Comparison of ENCODE assay signal across 10 cellular contexts in genomic region chr7:41693150-41693997, GRCh38. TPM values are rescaled to one million over a fixed set of nuclear protein-coding genes. Genes with fewer than 3 reads are reported as not detected.
A peak's percentile ranks its signal among the peaks of the same experiment; 100 is the strongest.
DNase-seq lines count a peak whose midpoint lies in the region; ATAC-seq and TF ChIP-seq lines count a peak whose summit lies in the region.
"Had no signal": no experiment of that assay in that cellular context is flagged by ENCODE, and none has a peak within 500 bp of the region (broad histone marks: within the 10 kb centered on the region; RNA-seq: fewer than 3 reads in every experiment).

No MANE protein-coding gene starts in this region.

- H3K27ac ChIP-seq in left lung: peak overlapping the region in 1 of 2 donors; percentile 49

- ATAC-seq in left lung: peak; percentile 63
- ATAC-seq in omental fat pad (ENCODE audit: low FRiP score): no peak

- no peak overlapping the region for H3K27ac Mint-ChIP-seq in activated T-helper 1 cell treated with anti-CD3 and anti-CD28 coated beads, Interleukin-12 subunit alpha, Interleukin-12 subunit beta, Interleukin-2, Interleukin-4 antibody, amounts not matched to agents 30 ng/mL and 10 ng/mL and 1 ng/mL, durations not matched to agents 14 hours and 24 hours and 36 hours
- H3K27ac Mint-ChIP-seq: activated naive CD4-positive, alpha-beta T cell treated with anti-CD3 and anti-CD28 coated beads, Interleukin-2, amount 50 U/mL, for 24 hours had no signal

- intact Hi-C loops in left lung (cut with DNase I): no loop called here
- intact Hi-C loops in activated T-helper 1 cell treated with anti-CD3 and anti-CD28 coated beads, Interleukin-12 subunit alpha, Interleukin-12 subunit beta, Interleukin-2, Interleukin-4 antibody, amounts not matched to agents 30 ng/mL and 10 ng/mL and 1 ng/mL, durations not matched to agents 14 hours and 24 hours and 36 hours (cut with micrococcal nuclease): no loop called here

- H3K4me1 ChIP-seq in left lung: peaks cover 0 to 30% of the 10 kb centered on the region in 2 donors

- no peaks in the 10 kb centered on the region for H3K9me3 ChIP-seq in left lung
- H3K9me3 ChIP-seq in MG63: no peaks in the 10 kb centered on the region

- TF ChIP-seq CTCF in AG10803 (conservative IDR thresholded peaks at IDR 0.05; ENCODE audit: low read length) (peak; percentile 50), cardiac fibroblast (IDR thresholded peaks at IDR 0.05; ENCODE audit: low read depth, low read length) (peak; percentile 61), left lung (IDR thresholded peaks at IDR 0.05) (no peak), omental fat pad (IDR thresholded peaks at IDR 0.05) (no peak)

- H3K27me3 ChIP-seq in left lung (peaks cover 0 to 14% of the 10 kb centered on the region in 2 donors), MG63 (no peaks in the 10 kb centered on the region)

- peaks cover 19% of the 10 kb centered on the region for H3K27me3 Mint-ChIP-seq in activated T-helper 1 cell treated with anti-CD3 and anti-CD28 coated beads, Interleukin-12 subunit alpha, Interleukin-12 subunit beta, Interleukin-2, Interleukin-4 antibody, amounts not matched to agents 30 ng/mL and 10 ng/mL and 1 ng/mL, durations not matched to agents 14 hours and 24 hours and 36 hours (ENCODE audit: insufficient read depth)

- H3K9me3 Mint-ChIP-seq in activated T-helper 1 cell treated with anti-CD3 and anti-CD28 coated beads, Interleukin-12 subunit alpha, Interleukin-12 subunit beta, Interleukin-2, Interleukin-4 antibody, amounts not matched to agents 30 ng/mL and 10 ng/mL and 1 ng/mL, durations not matched to agents 14 hours and 24 hours and 36 hours: no peaks in the 10 kb centered on the region
- H3K9me3 Mint-ChIP-seq: activated naive CD4-positive, alpha-beta T cell treated with anti-CD3 and anti-CD28 coated beads, Interleukin-2, amount 50 U/mL, for 24 hours had no signal

- no peak overlapping the region for H3K4me3 ChIP-seq in AG10803 (ENCODE audit: low read length)
- H3K4me3 ChIP-seq in cardiac fibroblast (replicated peaks in 1 of 2; ENCODE audit: low read depth in 2 of 2, low read length in 2 of 2): no peak overlapping the region
- no peak overlapping the region for H3K4me3 ChIP-seq in left lung
- H3K4me3 ChIP-seq in MG63: no peak overlapping the region

- no peak overlapping the region for H3K4me3 Mint-ChIP-seq in activated T-helper 1 cell treated with anti-CD3 and anti-CD28 coated beads, Interleukin-12 subunit alpha, Interleukin-12 subunit beta, Interleukin-2, Interleukin-4 antibody, amounts not matched to agents 30 ng/mL and 10 ng/mL and 1 ng/mL, durations not matched to agents 14 hours and 24 hours and 36 hours
- H3K4me3 Mint-ChIP-seq: activated naive CD4-positive, alpha-beta T cell treated with anti-CD3 and anti-CD28 coated beads, Interleukin-2, amount 50 U/mL, for 24 hours had no signal

- no peak for DNase-seq in AG10803 (ENCODE audit: low read depth)
- DNase-seq in MV-4-11 (lab: John Stamatoyannopoulos, UW): peak; percentile 65
- DNase-seq in cardiac fibroblast (ENCODE audit: low read depth in 2 of 2): peak; percentile 67 to 71
- no peak for DNase-seq in left lung
- no peak for DNase-seq in MG63
- DNase-seq in omental fat pad (ENCODE audit: low spot score): no peak
- DNase-seq in cerebellar cortex (ENCODE audit: low spot score): no peak
- no peak for DNase-seq in activated T-helper 1 cell treated with anti-CD3 and anti-CD28 coated beads, Interleukin-12 subunit alpha, Interleukin-12 subunit beta, Interleukin-2, Interleukin-4 antibody, amounts not matched to agents 30 ng/mL and 10 ng/mL and 1 ng/mL, durations not matched to agents 14 hours and 24 hours and 36 hours (ENCODE audit: low spot score)
- DNase-seq: stimulated activated CD4-positive, alpha-beta T cell treated with anti-CD3 and anti-CD28 coated beads, Interleukin-2, amount 100 ng/mL, for 24 hours had no signal

- H3K4me1 Mint-ChIP-seq in activated T-helper 1 cell treated with anti-CD3 and anti-CD28 coated beads, Interleukin-12 subunit alpha, Interleukin-12 subunit beta, Interleukin-2, Interleukin-4 antibody, amounts not matched to agents 30 ng/mL and 10 ng/mL and 1 ng/mL, durations not matched to agents 14 hours and 24 hours and 36 hours (ENCODE audit: low read depth): peaks cover 10% of the 10 kb centered on the region
- H3K4me1 Mint-ChIP-seq: activated naive CD4-positive, alpha-beta T cell treated with anti-CD3 and anti-CD28 coated beads, Interleukin-2, amount 50 U/mL, for 24 hours had no signal

- H3K36me3 Mint-ChIP-seq in activated T-helper 1 cell treated with anti-CD3 and anti-CD28 coated beads, Interleukin-12 subunit alpha, Interleukin-12 subunit beta, Interleukin-2, Interleukin-4 antibody, amounts not matched to agents 30 ng/mL and 10 ng/mL and 1 ng/mL, durations not matched to agents 14 hours and 24 hours and 36 hours (ENCODE audit: low read depth): no peaks in the 10 kb centered on the region
- H3K36me3 Mint-ChIP-seq: activated naive CD4-positive, alpha-beta T cell treated with anti-CD3 and anti-CD28 coated beads, Interleukin-2, amount 50 U/mL, for 24 hours had no signal

- H3K36me3 ChIP-seq in left lung (no peaks in the 10 kb centered on the region), MG63 (no peaks in the 10 kb centered on the region)

RNA-seq across cellular contexts. Expression of gene INHBA, which starts 9.5 kb away (rescaled TPM):
- total RNA-seq in left lung (10 to 100 TPM in 1 of 2 donors, 1 to 10 TPM in 1; 8.0 to 16.7 TPM), omental fat pad (1 to 10 TPM in 3 of 4 donors, under 1 TPM in 1; 0.93 to 3.5 (median 1.7) TPM)
- total RNA-seq in MG63 (2014; rRNA removed; shearing (Covaris generic); ENCODE audit: low replicate concordance): 0.07 and 0.56 TPM in 2 replicates
- 1.9 and 2.5 TPM in 2 replicates for total RNA-seq in activated T-helper 1 cell treated with anti-CD3 and anti-CD28 coated beads, Interleukin-12 subunit alpha, Interleukin-12 subunit beta, Interleukin-2, Interleukin-4 antibody, amounts not matched to agents 30 ng/mL and 10 ng/mL and 1 ng/mL, durations not matched to agents 14 hours and 24 hours and 36 hours

Comparison
In these comparisons a context has a peak if more than half of its experiments do, and no peak if none do; other contexts are left out.
1. DNase-seq: peak in MV-4-11 (single experiment) and cardiac fibroblast (2 of 2); none in AG10803 (single experiment), left lung (0 of 2), MG63 (single experiment), omental fat pad (single experiment), cerebellar cortex (single experiment) and activated T-helper 1 cell treated with anti-CD3 and anti-CD28 coated beads, Interleukin-12 subunit alpha, Interleukin-12 subunit beta, Interleukin-2, Interleukin-4 antibody, amounts not matched to agents 30 ng/mL and 10 ng/mL and 1 ng/mL, durations not matched to agents 14 hours and 24 hours and 36 hours (single experiment).
2. CTCF ChIP-seq: peak in AG10803 (single experiment) and cardiac fibroblast (single experiment); none in left lung (0 of 2) and omental fat pad (0 of 3).